In the genomic region with DNA sequence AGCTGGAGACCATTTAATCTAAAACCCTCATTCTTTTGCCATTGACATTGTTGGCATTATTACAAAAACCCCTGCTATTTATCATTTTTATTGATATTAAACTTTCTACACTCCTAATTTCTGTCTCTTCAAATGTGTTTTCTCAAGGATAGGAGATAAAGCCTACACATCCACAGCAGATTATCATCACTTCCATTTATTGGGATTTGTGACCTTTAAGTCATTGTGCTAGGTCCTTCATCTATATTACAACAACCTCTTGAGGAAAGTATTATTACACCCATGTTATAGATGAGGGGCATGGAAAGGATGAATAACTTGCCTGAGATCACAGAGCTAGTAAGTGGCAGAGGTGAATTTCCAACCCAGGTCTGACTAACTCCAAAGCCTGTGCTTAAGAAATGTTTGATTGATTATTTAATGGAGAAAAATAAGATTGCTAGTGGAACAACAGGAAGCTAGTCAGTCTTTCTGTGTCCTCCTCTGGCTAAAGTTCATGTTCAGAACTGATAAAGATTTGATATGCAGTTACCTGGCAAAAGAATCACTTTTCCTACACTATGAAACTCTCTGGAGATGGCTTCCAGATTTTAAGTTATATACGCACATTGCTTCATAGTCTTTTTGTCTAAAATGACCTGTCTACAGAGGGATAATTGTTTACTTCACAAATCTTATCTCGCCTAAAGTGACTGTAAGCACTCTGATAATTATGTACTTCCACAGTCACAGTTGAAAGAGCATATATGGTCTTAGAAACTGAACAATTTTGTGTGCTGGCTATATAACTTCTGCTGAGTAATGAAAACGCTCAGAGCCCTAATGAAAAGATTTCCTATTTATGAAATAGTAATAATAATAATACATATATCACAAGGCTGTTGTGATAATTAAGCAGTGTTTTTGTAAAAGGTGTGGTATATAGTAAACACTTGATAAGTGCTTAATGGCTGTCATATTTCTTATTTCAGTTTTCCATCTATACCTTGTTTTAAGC, we compare ENCODE assay signal across 1 cellular context.
A peak's percentile ranks its signal among the peaks of the same experiment; 100 is the strongest.
TF ChIP-seq lines count a peak whose summit lies in the region.

No MANE protein-coding gene starts in this region.

TF ChIP-seq in IMR-90, 13 proteins besides CTCF, POLR2A, EP300 and RAD21:
- TF ChIP-seq MAFK (IDR thresholded peaks at IDR 0.05; ENCODE audit: low read depth, low read length), result peak; percentile 45
- TF ChIP-seq, protein P1, sequence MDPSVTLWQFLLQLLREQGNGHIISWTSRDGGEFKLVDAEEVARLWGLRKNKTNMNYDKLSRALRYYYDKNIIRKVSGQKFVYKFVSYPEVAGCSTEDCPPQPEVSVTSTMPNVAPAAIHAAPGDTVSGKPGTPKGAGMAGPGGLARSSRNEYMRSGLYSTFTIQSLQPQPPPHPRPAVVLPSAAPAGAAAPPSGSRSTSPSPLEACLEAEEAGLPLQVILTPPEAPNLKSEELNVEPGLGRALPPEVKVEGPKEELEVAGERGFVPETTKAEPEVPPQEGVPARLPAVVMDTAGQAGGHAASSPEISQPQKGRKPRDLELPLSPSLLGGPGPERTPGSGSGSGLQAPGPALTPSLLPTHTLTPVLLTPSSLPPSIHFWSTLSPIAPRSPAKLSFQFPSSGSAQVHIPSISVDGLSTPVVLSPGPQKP (IDR thresholded peaks at IDR 0.05; ENCODE audit: borderline replicate concordance, low read depth, low read length), result no peak
